Comparison of ENCODE assay signal across 7 cellular contexts in the genomic region with DNA sequence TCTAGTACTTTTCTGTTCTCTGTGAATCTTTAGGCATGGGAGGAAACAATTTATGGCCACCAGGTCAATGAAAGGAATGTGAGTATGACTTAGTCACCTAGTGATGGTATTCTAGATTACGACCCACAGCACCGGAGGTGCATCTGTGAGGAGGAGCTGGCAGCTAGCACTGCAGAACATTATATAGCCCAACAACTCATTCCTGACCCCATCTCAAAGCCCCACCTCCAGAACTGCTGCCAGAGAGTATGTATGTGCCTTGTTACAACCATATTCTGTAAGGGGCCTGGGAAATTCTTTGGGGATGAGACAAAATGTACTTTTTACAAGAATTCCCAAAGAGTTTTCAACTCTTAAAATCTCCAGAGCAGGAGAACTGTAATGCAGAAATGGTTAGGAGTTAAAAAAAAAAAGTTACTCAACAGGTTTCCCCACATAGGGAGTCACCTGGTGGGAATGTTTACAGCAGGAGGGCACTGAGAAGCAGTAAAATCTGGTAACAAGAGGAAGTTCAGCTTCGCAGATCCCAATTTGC. TPM values are rescaled to one million over a fixed set of nuclear protein-coding genes. Genes with fewer than 3 reads are reported as not detected.
DNase-seq lines count a peak whose midpoint lies in the region; ATAC-seq, FAIRE-seq and TF ChIP-seq lines count a peak whose summit lies in the region.

No MANE protein-coding gene starts in this region.

- FAIRE-seq in HepG2 (lab: Jason Lieb, UNC) = no peak

- POLR2A ChIA-PET in HepG2 (lab: Yijun Ruan, JAX) = no interaction called here

- no peaks in the 10 kb centered on the region for H3K9me3 ChIP-seq in HepG2 (ENCODE audit: low read length)

- peak; percentile 92 for DNase-seq in HS-27A (ENCODE audit: low read depth)
- peak; percentile 99 for DNase-seq in islet precursor cell
- DNase-seq in type B pancreatic cell (ENCODE audit: extremely low spot score, unreplicated experiment) = no peak
- DNase-seq in stimulated activated CD4-positive, alpha-beta T cell treated with anti-CD3 and anti-CD28 coated beads, Interleukin-4, amount 100 ng/mL, for 1 hour = no peak
- no peak for DNase-seq in HepG2 (ENCODE audit: low spot score)

- TF ChIP-seq CTCF in VCaP (conservative IDR thresholded peaks at IDR 0.05) (no peak), type B pancreatic cell (conservative IDR thresholded peaks at IDR 0.05) (no peak), HepG2 (CRISPR knock-in tag; IDR thresholded peaks at IDR 0.05) (no peak)

- ATAC-seq in activated CD4-positive, CD25-positive, alpha-beta regulatory T cell treated with anti-CD3 and anti-CD28 coated beads, Interleukin-2, amount 50 U/mL, for 24 hours = no peak
- no peak for ATAC-seq in HepG2

- no peaks in the 10 kb centered on the region for H3K27me3 ChIP-seq in HepG2 (ENCODE audit: control insufficient read depth in 1 of 2, insufficient read depth in 2 of 2, low read length in 2 of 2)

- no peak for TF ChIP-seq RAD21 in HepG2 (CRISPR knock-in tag; IDR thresholded peaks at IDR 0.05)

- peak overlapping the region; percentile 88 for H3K27ac Mint-ChIP-seq in type B pancreatic cell

- CTCF ChIA-PET in HepG2 (lab: Yijun Ruan, JAX; ENCODE audit: low intra/inter-chr PET ratio, low total read pairs) = no interaction called here

- WGBS in HepG2 (ENCODE audit: low lambda C conversion rate) = 83% methylated on average over 3 of the region's 3 CpGs

- H3K36me3 ChIP-seq in HepG2 (replicated peaks in 1 of 2; ENCODE audit: control insufficient read depth in 1 of 2, insufficient read depth in 2 of 2, low read length in 2 of 2) = peaks cover 7 to 14% of the 10 kb centered on the region in 2 experiments; a peak in 3 of 5 replicates

- TF ChIP-seq EP300 in HepG2 (IDR thresholded peaks at IDR 0.05; ENCODE audit: low read depth in 2 of 2, low read length in 2 of 2) (no peak), HepG2 (CRISPR knock-in tag; IDR thresholded peaks at IDR 0.05; ENCODE audit: borderline replicate concordance) (no peak)

- no peak for TF ChIP-seq POLR2A in HepG2 (IDR thresholded peaks at IDR 0.05; ENCODE audit: insufficient read depth in 1 of 2, low read depth in 2 of 2, low read length in 2 of 2)

- no peaks in the 10 kb centered on the region for H3K79me2 ChIP-seq in HepG2 (ENCODE audit: insufficient read depth, low read length)

- 0 out of 2 replicates have a peak, but pooled peaks cover 6% of the 10 kb centered on the region for H3K4me1 ChIP-seq in HepG2 (ENCODE audit: insufficient read depth, low read length)

- no TSS peak for BruUV-seq in HepG2 (replicated peaks; lab: Mats Ljungman, UMichigan)

- no peak overlapping the region for H2AFZ ChIP-seq in HepG2 (ENCODE audit: low read length)

- no peak overlapping the region for H3K9ac ChIP-seq in HepG2 (ENCODE audit: insufficient read depth, low read depth, low read length)

- peak overlapping the region; percentile 76 for H3K4me3 Mint-ChIP-seq in type B pancreatic cell

- H3K9me3 Mint-ChIP-seq in type B pancreatic cell = no peaks in the 10 kb centered on the region

- H4K20me1 ChIP-seq in HepG2 (ENCODE audit: insufficient read depth, low read length) = no peaks in the 10 kb centered on the region

- H3K4me2 ChIP-seq in HepG2 (ENCODE audit: low read depth, low read length) = no peak overlapping the region

- in situ Hi-C loops in HepG2 (cut with HindIII; ENCODE audit: extremely low pct_ligation_motif_present, low pct_unique_long_range_greater_than_20kb) = no loop called here

- peaks cover 33% of the 10 kb centered on the region for H3K36me3 Mint-ChIP-seq in type B pancreatic cell

- no peaks in the 10 kb centered on the region for H3K27me3 Mint-ChIP-seq in type B pancreatic cell

- peak overlapping the region; percentile 98 for H3K27ac ChIP-seq in VCaP
- no peak overlapping the region for H3K27ac ChIP-seq in HepG2 (ENCODE audit: extremely low read length, insufficient read depth, low read length)

- H3K4me1 Mint-ChIP-seq in type B pancreatic cell (ENCODE audit: unreplicated experiment) = peaks cover 3% of the 10 kb centered on the region

- H3K4me3 ChIP-seq in HepG2 (replicated peaks in 1 of 3; ENCODE audit: insufficient read depth in 1 of 3, low read depth in 2 of 3, low read length in 3 of 3) = no peak overlapping the region

- intact Hi-C loops in HepG2 (cut with micrococcal nuclease; ENCODE audit: unreplicated experiment) = no loop called here

TF ChIP-seq in HepG2, 621 proteins besides CTCF, POLR2A, EP300 and RAD21 (continues in another document):
- TF ChIP-seq TARDBP (CRISPR knock-in tag; IDR thresholded peaks at IDR 0.05) (no peak), GTF2F1 (IDR thresholded peaks at IDR 0.05; ENCODE audit: low read length) (no peak), AGO1 (IDR thresholded peaks at IDR 0.05; ENCODE audit: low read depth, low read length, poor library complexity, severe bottlenecking) (no peak), KDM5B (CRISPR knock-in tag; IDR thresholded peaks at IDR 0.05; ENCODE audit: borderline replicate concordance) (no peak), DR1 (CRISPR knock-in tag; IDR thresholded peaks at IDR 0.05) (no peak), ZNF891 (CRISPR knock-in tag; IDR thresholded peaks at IDR 0.05) (no peak), TAF1 (CRISPR knock-in tag; IDR thresholded peaks at IDR 0.05) (no peak), HNRNPLL (IDR thresholded peaks at IDR 0.05; ENCODE audit: low read depth, low read length, poor library complexity, severe bottlenecking) (no peak)
- TF ChIP-seq, protein P1, sequence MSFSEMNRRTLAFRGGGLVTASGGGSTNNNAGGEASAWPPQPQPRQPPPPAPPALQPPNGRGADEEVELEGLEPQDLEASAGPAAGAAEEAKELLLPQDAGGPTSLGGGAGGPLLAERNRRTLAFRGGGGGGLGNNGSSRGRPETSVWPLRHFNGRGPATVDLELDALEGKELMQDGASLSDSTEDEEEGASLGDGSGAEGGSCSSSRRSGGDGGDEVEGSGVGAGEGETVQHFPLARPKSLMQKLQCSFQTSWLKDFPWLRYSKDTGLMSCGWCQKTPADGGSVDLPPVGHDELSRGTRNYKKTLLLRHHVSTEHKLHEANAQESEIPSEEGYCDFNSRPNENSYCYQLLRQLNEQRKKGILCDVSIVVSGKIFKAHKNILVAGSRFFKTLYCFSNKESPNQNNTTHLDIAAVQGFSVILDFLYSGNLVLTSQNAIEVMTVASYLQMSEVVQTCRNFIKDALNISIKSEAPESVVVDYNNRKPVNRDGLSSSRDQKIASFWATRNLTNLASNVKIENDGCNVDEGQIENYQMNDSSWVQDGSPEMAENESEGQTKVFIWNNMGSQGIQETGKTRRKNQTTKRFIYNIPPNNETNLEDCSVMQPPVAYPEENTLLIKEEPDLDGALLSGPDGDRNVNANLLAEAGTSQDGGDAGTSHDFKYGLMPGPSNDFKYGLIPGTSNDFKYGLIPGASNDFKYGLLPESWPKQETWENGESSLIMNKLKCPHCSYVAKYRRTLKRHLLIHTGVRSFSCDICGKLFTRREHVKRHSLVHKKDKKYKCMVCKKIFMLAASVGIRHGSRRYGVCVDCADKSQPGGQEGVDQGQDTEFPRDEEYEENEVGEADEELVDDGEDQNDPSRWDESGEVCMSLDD (CRISPR knock-in tag; IDR thresholded peaks at IDR 0.05; ENCODE audit: borderline replicate concordance) = no peak

RNA-seq across cellular contexts. Expression of a gene that starts 34.9 kb away (rescaled TPM):
- total RNA-seq in type B pancreatic cell (ENCODE audit: low replicate concordance) = 32.5 and 59.7 TPM in 2 replicates
- total RNA-seq in HepG2 (2016; rRNA removed; fragmentation: Illumina TruSeq; extraction: Trizol) = 15.3 and 22.3 TPM in 2 replicates
- total RNA-seq in HepG2 (2016; cell fraction: cytosol; rRNA removed; fragmentation: Illumina TruSeq; extraction: Trizol; ENCODE audit: low read depth) = 10.3 and 12.1 TPM in 2 replicates
- 13.6 and 22.8 TPM in 2 replicates for total RNA-seq in HepG2 (2016; cell fraction: insoluble cytoplasmic fraction; rRNA removed; fragmentation: Illumina TruSeq; extraction: Trizol)
- 18.3 and 19.2 TPM in 2 replicates for total RNA-seq in HepG2 (2016; cell fraction: membrane; rRNA removed; fragmentation: Illumina TruSeq; extraction: Trizol)
- 34.1 and 37.5 TPM in 2 replicates for total RNA-seq in HepG2 (2016; cell fraction: nucleus; rRNA removed; fragmentation: Illumina TruSeq; extraction: Trizol)
- polyA plus RNA-seq in HepG2 (2011; rRNA removed) = 37.5 and 48.8 TPM in 2 replicates
- polyA plus RNA-seq in HepG2 (2011; cell fraction: cytosol; rRNA removed) = 24.8 and 42.9 TPM in 2 replicates
- 37.4 and 42.7 TPM in 2 replicates for polyA plus RNA-seq in HepG2 (2011; cell fraction: nucleus; rRNA removed)
- 18.5 and 22.9 TPM in 2 replicates for polyA plus RNA-seq in HepG2 (2012)
- 11.3 and 11.6 TPM in 2 replicates for polyA plus RNA-seq in HepG2 (2016; cell fraction: cytosol; fragmentation: Illumina TruSeq; extraction: Trizol; ENCODE audit: low read depth)
- 16.0 and 16.6 TPM in 2 replicates for polyA plus RNA-seq in HepG2 (2016; cell fraction: insoluble cytoplasmic fraction; fragmentation: Illumina TruSeq; extraction: Trizol; ENCODE audit: low read depth)
- 17.8 and 18.4 TPM in 2 replicates for polyA plus RNA-seq in HepG2 (2016; cell fraction: membrane; fragmentation: Illumina TruSeq; extraction: Trizol; ENCODE audit: low read depth)
- 69.6 and 73.1 TPM in 2 replicates for polyA plus RNA-seq in HepG2 (2016; cell fraction: nucleus; fragmentation: Illumina TruSeq; extraction: Trizol; ENCODE audit: insufficient read depth, low read depth)
- polyA minus RNA-seq in HepG2 (2011; rRNA and poly(A)+ RNA removed; ENCODE audit: low replicate concordance) = 54.7 and 68.3 TPM in 2 replicates
- 16.2 and 19.3 TPM in 2 replicates for polyA minus RNA-seq in HepG2 (2011; cell fraction: cytosol; rRNA and poly(A)+ RNA removed)
- polyA minus RNA-seq in HepG2 (2011; cell fraction: nucleus; rRNA and poly(A)+ RNA removed) = 29.5 and 31.8 TPM in 2 replicates

Comparison
In these comparisons a context has a peak if more than half of its experiments do, and no peak if none do; other contexts are left out.
1. DNase-seq: peak in HS-27A (single experiment) and islet precursor cell (single experiment); none in type B pancreatic cell (single experiment), stimulated activated CD4-positive, alpha-beta T cell treated with anti-CD3 and anti-CD28 coated beads, Interleukin-4, amount 100 ng/mL, for 1 hour (single experiment) and HepG2 (single experiment).